ENCODE assay signal across 8 cellular contexts in genomic region chr12:56636118-56636674, GRCh38. TPM values are rescaled to one million over a fixed set of nuclear protein-coding genes. Genes with fewer than 3 reads are reported as not detected.
A peak's percentile ranks its signal among the peaks of the same experiment; 100 is the strongest.
DNase-seq lines count a peak whose midpoint lies in the region; ATAC-seq and TF ChIP-seq lines count a peak whose summit lies in the region.

No MANE protein-coding gene starts in this region.

- peak; percentile 79 to 85 for ATAC-seq in activated naive CD4-positive, alpha-beta T cell treated with anti-CD3 and anti-CD28 coated beads, Interleukin-2, amount 50 U/mL, for 72 hours

- H3K79me2 ChIP-seq in MM.1S (ENCODE audit: low read length), result peaks cover 83% of the 10 kb centered on the region
- peaks cover 10% of the 10 kb centered on the region for H3K79me2 ChIP-seq in parathyroid adenoma

- TF ChIP-seq CTCF in MM.1S (IDR thresholded peaks at IDR 0.05; ENCODE audit: low read length) (no peak), parathyroid adenoma (IDR thresholded peaks at IDR 0.05) (no peak), tibial nerve (IDR thresholded peaks at IDR 0.05) (no peak)

- no peaks in the 10 kb centered on the region for H3K9me3 ChIP-seq in MM.1S (replicated peaks; ENCODE audit: insufficient read depth, low read length)
- no peaks in the 10 kb centered on the region for H3K9me3 ChIP-seq in parathyroid adenoma (ENCODE audit: control insufficient read depth, low read length)
- H3K9me3 ChIP-seq in tibial nerve, result no peaks in the 10 kb centered on the region

- H3K27ac Mint-ChIP-seq in activated naive CD4-positive, alpha-beta T cell treated with anti-CD3 and anti-CD28 coated beads, Interleukin-2, amount 50 U/mL, for 72 hours, result peak overlapping the region; percentile 91 to 92

- peaks cover 13% of the 10 kb centered on the region; the same call in 1 of the 2 replicates for H3K36me3 ChIP-seq in MM.1S (replicated peaks; ENCODE audit: insufficient read depth, low read length)
- peaks cover 9% of the 10 kb centered on the region for H3K36me3 ChIP-seq in parathyroid adenoma (ENCODE audit: control insufficient read depth, insufficient read depth, low read length)
- H3K36me3 ChIP-seq in tibial nerve, result peaks cover 7 to 37% (median 18%) of the 10 kb centered on the region in 3 donors

- TF ChIP-seq POLR2A in tibial nerve (IDR thresholded peaks at IDR 0.05), result peak; percentile 84 to 95

- H3K4me1 ChIP-seq in MM.1S (ENCODE audit: low read length) (peaks cover 39% of the 10 kb centered on the region), parathyroid adenoma (peaks cover 40% of the 10 kb centered on the region), tibial nerve (peaks cover 0 to 56% (median 33%) of the 10 kb centered on the region in 4 donors)

- peak overlapping the region; percentile 39 for H2AFZ ChIP-seq in MM.1S (ENCODE audit: low read length)
- H2AFZ ChIP-seq in parathyroid adenoma, result peak overlapping the region; percentile 82

- H3K4me3 ChIP-seq in MM.1S (ENCODE audit: low read length), result peak overlapping the region; percentile 71
- H3K4me3 ChIP-seq in parathyroid adenoma (ENCODE audit: low read depth, low read length), result peak overlapping the region; percentile 66
- peak overlapping the region; percentile 75 to 84 (median 78) for H3K4me3 ChIP-seq in tibial nerve

- TF ChIP-seq EP300 in tibial nerve (IDR thresholded peaks at IDR 0.05), result peak in 1 of 2 donors; percentile 99

- no peaks in the 10 kb centered on the region for H3K9me3 Mint-ChIP-seq in activated naive CD4-positive, alpha-beta T cell treated with anti-CD3 and anti-CD28 coated beads, Interleukin-2, amount 50 U/mL, for 72 hours

- H3K27me3 ChIP-seq in MM.1S (replicated peaks; ENCODE audit: insufficient read depth, low read length) (no peaks in the 10 kb centered on the region), parathyroid adenoma (ENCODE audit: control insufficient read depth, insufficient read depth, low read length) (no peaks in the 10 kb centered on the region), tibial nerve (no peaks in the 10 kb centered on the region)

- peak; percentile 76 for DNase-seq in GF-D8 (lab: John Stamatoyannopoulos, UW)
- DNase-seq in HCEC 1CT, result peak; percentile 81
- peak; percentile 76 for DNase-seq in MM.1S
- peak; percentile 83 for DNase-seq in SK-N-DZ (ENCODE audit: low spot score)
- peak; percentile 75 to 83 for DNase-seq in activated naive CD4-positive, alpha-beta T cell treated with anti-CD3 and anti-CD28 coated beads, Interleukin-2, amount 50 U/mL, for 72 hours (ENCODE audit: low spot score in 2 of 2)
- peak; percentile 51 to 95 (median 86) for DNase-seq in head of caudate nucleus
- peak; percentile 92 to 95 for DNase-seq in tibial nerve (ENCODE audit: low spot score in 2 of 2)

- intact Hi-C loops in head of caudate nucleus (cut with DNase I), result loop anchor here (5.0 to 10.0 kb wide), 2 partner anchors 51 to 89 kb away; partner anchors contain the start of genes NACA and PTGES3

- H3K4me2 ChIP-seq in MM.1S (ENCODE audit: low read depth, low read length) (peak overlapping the region; percentile 97), parathyroid adenoma (ENCODE audit: low read length) (peak overlapping the region; percentile 76)

- peaks cover 72% of the 10 kb centered on the region for H3F3A ChIP-seq in MM.1S (ENCODE audit: insufficient read depth, low read length)

- H4K20me1 ChIP-seq in MM.1S (ENCODE audit: insufficient read depth, low read length), result 0 out of 2 replicates have a peak, but pooled peaks cover 10% of the 10 kb centered on the region

- WGBS in tibial nerve, 2 donors, result 0% methylated on average over 11 of the region's 11 CpGs

- peaks cover 6 to 23% of the 10 kb centered on the region in 2 donors for H3K36me3 Mint-ChIP-seq in activated naive CD4-positive, alpha-beta T cell treated with anti-CD3 and anti-CD28 coated beads, Interleukin-2, amount 50 U/mL, for 72 hours

- H3K9me2 ChIP-seq in MM.1S (replicated peaks; ENCODE audit: insufficient read depth, low read length), result no peaks in the 10 kb centered on the region

- peak overlapping the region; percentile 75 for H3K27ac ChIP-seq in MM.1S (ENCODE audit: low read length)
- H3K27ac ChIP-seq in parathyroid adenoma, result peak overlapping the region; percentile 93
- peak overlapping the region; percentile 96 to 99 (median 97) for H3K27ac ChIP-seq in tibial nerve

- H3K9ac ChIP-seq in MM.1S (ENCODE audit: low read length), result peak overlapping the region; percentile 68
- no peak overlapping the region for H3K9ac ChIP-seq in parathyroid adenoma

RNA-seq across cellular contexts. Expression of gene BAZ2A, which starts 6.1 kb away (rescaled TPM):
- polyA plus RNA-seq in SK-N-DZ (2014; cell fraction: cytosol; rRNA removed), result 13.4 and 19.9 TPM in 2 replicates
- 25.0 and 59.3 TPM in 2 replicates for polyA plus RNA-seq in SK-N-DZ (2014; cell fraction: nucleus; rRNA removed)
- total RNA-seq in activated naive CD4-positive, alpha-beta T cell treated with anti-CD3 and anti-CD28 coated beads, Interleukin-2, amount 50 U/mL, for 72 hours, result 100 to 1,000 TPM in 1 of 2 donors, 10 to 100 TPM in 1; 92.0 to 113 TPM
- total RNA-seq in tibial nerve, result 100 to 1,000 TPM; 117 to 178 (median 159) TPM

RNA-seq across cellular contexts. Expression of gene ATP5F1B, which starts 9.6 kb away (rescaled TPM):
- polyA plus RNA-seq in SK-N-DZ (2014; cell fraction: cytosol; rRNA removed), result 892 and 940 TPM in 2 replicates
- polyA plus RNA-seq in SK-N-DZ (2014; cell fraction: nucleus; rRNA removed), result 611 and 648 TPM in 2 replicates
- 100 to 1,000 TPM; 788 to 897 TPM for total RNA-seq in activated naive CD4-positive, alpha-beta T cell treated with anti-CD3 and anti-CD28 coated beads, Interleukin-2, amount 50 U/mL, for 72 hours
- total RNA-seq in tibial nerve, result 100 to 1,000 TPM; 293 to 326 (median 296) TPM

RNA-seq across cellular contexts. Expression of gene PTGES3, which starts 51.9 kb away (rescaled TPM):
- 186 and 193 TPM in 2 replicates for polyA plus RNA-seq in SK-N-DZ (2014; cell fraction: cytosol; rRNA removed)
- polyA plus RNA-seq in SK-N-DZ (2014; cell fraction: nucleus; rRNA removed), result 100 and 151 TPM in 2 replicates
- 100 to 1,000 TPM; 285 to 294 TPM for total RNA-seq in activated naive CD4-positive, alpha-beta T cell treated with anti-CD3 and anti-CD28 coated beads, Interleukin-2, amount 50 U/mL, for 72 hours
- total RNA-seq in tibial nerve, result 10 to 100 TPM; 71.0 to 84.0 (median 77.2) TPM

Comparison
In these comparisons a context has a peak if more than half of its experiments do, and no peak if none do; other contexts are left out.
1. Peak in every context shown above with its lines: DNase-seq, ATAC-seq, H3K4me3 ChIP-seq and H3K27ac ChIP-seq.